13 cellular contexts compared by ENCODE assay signal in the genomic region with DNA sequence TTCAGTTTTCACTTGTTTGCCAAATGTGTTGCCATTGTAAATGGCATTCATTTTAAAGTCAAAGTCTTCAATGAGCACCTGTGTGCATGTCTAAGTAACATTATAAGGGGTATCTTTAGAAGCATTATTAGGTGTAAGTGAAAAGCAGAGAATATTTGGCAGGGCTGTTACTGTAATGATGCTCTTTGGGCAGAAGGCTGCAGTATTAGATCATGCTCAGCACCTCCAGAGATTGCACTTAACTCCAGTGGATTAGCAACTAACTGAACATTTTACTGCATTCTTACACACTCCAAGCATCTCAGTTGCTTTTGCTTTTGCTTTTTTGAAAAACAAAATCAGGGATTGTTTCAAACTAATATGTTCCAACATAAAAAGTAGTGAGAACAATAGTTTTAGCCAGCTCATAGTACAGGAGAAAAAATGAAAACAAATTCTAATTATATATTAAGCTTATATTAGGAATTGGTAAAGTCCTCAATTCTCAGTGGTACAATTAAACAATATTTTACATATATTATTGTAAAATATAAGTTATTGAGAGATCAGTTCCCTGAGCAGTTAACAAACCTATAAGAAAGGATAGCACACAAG.
A peak's percentile ranks its signal among the peaks of the same experiment; 100 is the strongest.
DNase-seq lines count a peak whose midpoint lies in the region; ATAC-seq, FAIRE-seq and TF ChIP-seq lines count a peak whose summit lies in the region.
"Had no signal": no experiment of that assay in that cellular context is flagged by ENCODE, and none has a peak within 500 bp of the region (broad histone marks: within the 10 kb centered on the region; RNA-seq: fewer than 3 reads in every experiment).

No MANE protein-coding gene starts in this region.

- DNase-seq in ACHN (peak; percentile 35), HuH-7 (ENCODE audit: low spot score) (peak; percentile 1), OCI-M1 (lab: John Stamatoyannopoulos, UW) (peak; percentile 67), endodermal cell (no peak), MV-4-11 (lab: John Stamatoyannopoulos, UW) (no peak), small intestine (no peak)
- DNase-seq in central memory CD4-positive, alpha-beta T cell, result no peak
- DNase-seq: CD4-positive, CD25-positive, alpha-beta regulatory T cell; KG1 had no signal

- no peaks in the 10 kb centered on the region for H3K36me3 Mint-ChIP-seq in endodermal cell (ENCODE audit: low read depth)
- H3K36me3 Mint-ChIP-seq: CD4-positive, CD25-positive, alpha-beta regulatory T cell had no signal

- FAIRE-seq in small intestine (lab: Jason Lieb, UNC), result no peak

- no peak overlapping the region for H3K9ac ChIP-seq in endodermal cell (ENCODE audit: extremely low read depth, low read length, poor library complexity, severe bottlenecking)

- peak; percentile 80 for TF ChIP-seq CTCF in endodermal cell (conservative IDR thresholded peaks at IDR 0.05)

- no peaks in the 10 kb centered on the region for H3K27me3 ChIP-seq in endodermal cell (ENCODE audit: control insufficient read depth, insufficient read depth, low read length, poor library complexity, severe bottlenecking)
- H3K27me3 ChIP-seq in small intestine (ENCODE audit: control insufficient read depth in 2 of 2, insufficient read depth in 2 of 2, low read length in 2 of 2), result no peaks in the 10 kb centered on the region
- H3K27me3 ChIP-seq: ascending aorta, right atrium auricular region, SJSA1 had no signal

- H3K36me3 ChIP-seq in endodermal cell (ENCODE audit: control insufficient read depth, insufficient read depth, low read length) (no peaks in the 10 kb centered on the region), small intestine (ENCODE audit: control insufficient read depth in 2 of 2, insufficient read depth in 2 of 2, low read length in 2 of 2) (no peaks in the 10 kb centered on the region)
- H3K36me3 ChIP-seq: ascending aorta, right atrium auricular region, SJSA1 had no signal

- no peak overlapping the region for H3K27ac ChIP-seq in endodermal cell (ENCODE audit: low read depth, low read length)
- no peak overlapping the region for H3K27ac ChIP-seq in small intestine (ENCODE audit: low read depth in 1 of 2, low read length in 1 of 2)
- H3K27ac ChIP-seq: ascending aorta, right atrium auricular region, SJSA1 had no signal

- H3K27me3 Mint-ChIP-seq in endodermal cell (ENCODE audit: insufficient read depth), result no peaks in the 10 kb centered on the region
- H3K27me3 Mint-ChIP-seq: CD4-positive, CD25-positive, alpha-beta regulatory T cell had no signal

- H3K9me3 Mint-ChIP-seq in endodermal cell, result no peaks in the 10 kb centered on the region

- no peak overlapping the region for H3K27ac Mint-ChIP-seq in endodermal cell
- H3K27ac Mint-ChIP-seq: CD4-positive, CD25-positive, alpha-beta regulatory T cell had no signal

- no peak overlapping the region for H3K4me3 Mint-ChIP-seq in endodermal cell
- H3K4me3 Mint-ChIP-seq: CD4-positive, CD25-positive, alpha-beta regulatory T cell had no signal

- H3K4me1 Mint-ChIP-seq in endodermal cell, result peaks cover 15% of the 10 kb centered on the region
- H3K4me1 Mint-ChIP-seq: CD4-positive, CD25-positive, alpha-beta regulatory T cell had no signal

- no peak for ATAC-seq in GM19452 (IDR thresholded peaks at IDR 0.05; ENCODE audit: unreplicated experiment)

- H3K9me3 ChIP-seq in endodermal cell (ENCODE audit: control insufficient read depth, low read length) (no peaks in the 10 kb centered on the region), small intestine (ENCODE audit: control insufficient read depth, low read depth) (no peaks in the 10 kb centered on the region)
- H3K9me3 ChIP-seq: ascending aorta, right atrium auricular region, SJSA1 had no signal

- H3K4me1 ChIP-seq in endodermal cell (ENCODE audit: control insufficient read depth, insufficient read depth, low read length), result peaks cover 6% of the 10 kb centered on the region
- no peaks in the 10 kb centered on the region for H3K4me1 ChIP-seq in small intestine (ENCODE audit: control insufficient read depth in 2 of 2, insufficient read depth in 1 of 2, low read depth in 1 of 2, low read length in 1 of 2)
- H3K4me1 ChIP-seq: ascending aorta, right atrium auricular region, SJSA1 had no signal

- in situ Hi-C loops in ACHN (cut with HindIII; ENCODE audit: low pct_ligation_motif_present, low pct_unique_long_range_greater_than_20kb, low sequenced_read_pairs), result no loop called here

- no peak overlapping the region for H3K4me3 ChIP-seq in endodermal cell (ENCODE audit: low read length)
- no peak overlapping the region for H3K4me3 ChIP-seq in small intestine (ENCODE audit: low read depth in 1 of 2, low read length in 2 of 2)
- H3K4me3 ChIP-seq: ascending aorta, right atrium auricular region, SJSA1 had no signal

Comparison
In these comparisons a context has a peak if more than half of its experiments do, and no peak if none do; other contexts are left out.
1. DNase-seq: peak in ACHN (single experiment), HuH-7 (single experiment) and OCI-M1 (single experiment); none in endodermal cell (single experiment), central memory CD4-positive, alpha-beta T cell (single experiment), MV-4-11 (single experiment) and small intestine (single experiment).